ENCODE assay signal across 8 cellular contexts in the genomic region with DNA sequence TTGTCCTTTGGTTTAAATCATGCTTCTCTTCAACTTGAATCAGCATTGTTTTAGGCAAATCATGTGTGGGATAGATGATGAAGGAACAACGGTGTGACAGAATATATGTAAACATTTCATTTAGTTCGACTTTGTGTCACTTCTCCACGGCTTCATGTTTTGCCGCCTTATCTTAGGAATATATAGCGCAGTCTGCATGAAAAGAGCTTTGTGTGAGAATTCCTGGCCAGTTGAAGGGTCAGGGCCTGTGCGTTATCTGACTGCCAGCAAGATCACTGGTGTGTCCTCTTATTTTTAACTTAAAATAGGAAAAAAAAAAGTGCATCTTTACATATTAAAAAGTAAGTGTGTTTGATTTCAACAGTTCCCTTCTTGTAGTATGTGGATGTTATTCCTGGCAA.
DNase-seq lines count a peak whose midpoint lies in the region; ATAC-seq and TF ChIP-seq lines count a peak whose summit lies in the region.

No MANE protein-coding gene starts in this region.

- DNase-seq in Ammon's horn (ENCODE audit: low spot score) (peak; percentile 65), endothelial cell (ENCODE audit: low spot score) (no peak), activated gamma-delta T cell treated with Interleukin-2 at 50 U/mL for 16 hours (no peak), KG1 (lab: John Stamatoyannopoulos, UW) (no peak)
- no peak for DNase-seq in naive thymus-derived CD8-positive, alpha-beta T cell

- peaks cover 19% of the 10 kb centered on the region for H3K4me1 ChIP-seq in HUES48 (ENCODE audit: control insufficient read depth, insufficient read depth, low read length)

- no peaks in the 10 kb centered on the region for H3K36me3 Mint-ChIP-seq in endothelial cell (ENCODE audit: low read depth, unreplicated experiment)
- H3K36me3 Mint-ChIP-seq in naive thymus-derived CD8-positive, alpha-beta T cell, result peaks cover 0 to 5% (median 0%) of the 10 kb centered on the region in 3 donors

- H3K27me3 ChIP-seq in HUES48 (ENCODE audit: control insufficient read depth, insufficient read depth, low read length), result no peaks in the 10 kb centered on the region

- no peaks in the 10 kb centered on the region for H3K9me3 ChIP-seq in HUES48 (ENCODE audit: control insufficient read depth, insufficient read depth, low read length)

- H3K4me3 Mint-ChIP-seq in endothelial cell (ENCODE audit: unreplicated experiment), result peak overlapping the region; percentile 86
- H3K4me3 Mint-ChIP-seq in naive thymus-derived CD8-positive, alpha-beta T cell, result peak overlapping the region in 7 of 10 donors; percentile 5 to 75 (median 29)

- H3K9me3 Mint-ChIP-seq in endothelial cell (ENCODE audit: unreplicated experiment), result peaks cover 6% of the 10 kb centered on the region
- peaks cover 0 to 9% (median 0%) of the 10 kb centered on the region in 9 donors for H3K9me3 Mint-ChIP-seq in naive thymus-derived CD8-positive, alpha-beta T cell

- TF ChIP-seq CTCF in endothelial cell (IDR thresholded peaks at IDR 0.05; ENCODE audit: unreplicated experiment), result no peak

- ATAC-seq in naive thymus-derived CD8-positive, alpha-beta T cell, result no peak
- ATAC-seq in HG02970 (IDR thresholded peaks at IDR 0.05; ENCODE audit: low FRiP score, unreplicated experiment) (no peak), GM21367 (IDR thresholded peaks at IDR 0.05; ENCODE audit: unreplicated experiment) (no peak)

- POLR2A ChIA-PET in naive thymus-derived CD8-positive, alpha-beta T cell (lab: Charles Lee), result no interaction called here

- H3K4me3 ChIP-seq in HUES48 (ENCODE audit: low read depth, low read length), result no peak overlapping the region; the same call in 1 of the 2 replicates

- no peaks in the 10 kb centered on the region for H3K36me3 ChIP-seq in HUES48 (ENCODE audit: control insufficient read depth, insufficient read depth, low read length)

- H3K9ac ChIP-seq in HUES48 (ENCODE audit: low read depth, low read length), result peak overlapping the region; percentile 21; the same call in 1 of the 2 replicates

- peaks cover 29% of the 10 kb centered on the region for H3K4me1 Mint-ChIP-seq in endothelial cell (ENCODE audit: unreplicated experiment)
- peaks cover 2 to 30% (median 11%) of the 10 kb centered on the region in 4 donors for H3K4me1 Mint-ChIP-seq in naive thymus-derived CD8-positive, alpha-beta T cell

- H3K27ac ChIP-seq in HUES48 (ENCODE audit: low read depth, low read length), result peak overlapping the region; percentile 43

- no peaks in the 10 kb centered on the region for H3K27me3 Mint-ChIP-seq in endothelial cell (ENCODE audit: unreplicated experiment)
- peaks cover 0 to 16% (median 1%) of the 10 kb centered on the region in 5 donors for H3K27me3 Mint-ChIP-seq in naive thymus-derived CD8-positive, alpha-beta T cell

- peak overlapping the region; percentile 84 for H3K27ac Mint-ChIP-seq in endothelial cell (ENCODE audit: unreplicated experiment)
- H3K27ac Mint-ChIP-seq in naive thymus-derived CD8-positive, alpha-beta T cell, result peak overlapping the region in 3 of 10 donors; percentile 22 to 83 (median 25)
